ENCODE assay signal across 19 cellular contexts in genomic region chr21:42840411-42841155, GRCh38. TPM values are rescaled to one million over a fixed set of nuclear protein-coding genes. Genes with fewer than 3 reads are reported as not detected.
DNase-seq lines count a peak whose midpoint lies in the region; ATAC-seq and TF ChIP-seq lines count a peak whose summit lies in the region.
"Had no signal": no experiment of that assay in that cellular context is flagged by ENCODE, and none has a peak within 500 bp of the region (broad histone marks: within the 10 kb centered on the region; RNA-seq: fewer than 3 reads in every experiment).

No MANE protein-coding gene starts in this region.

- DNase-seq in H7 (peak; percentile 6), coronary artery (ENCODE audit: low spot score) (peak; percentile 22), osteoblast (ENCODE audit: insufficient read length, low spot score, missing footprints) (peak; percentile 52), NOMO-1 treated with DMSO at 0.1 percent for 48 hours (lab: John Stamatoyannopoulos, UW; ENCODE audit: unreplicated experiment) (no peak), occipital lobe (lab: John Stamatoyannopoulos, UW) (no peak), GM13976 (ENCODE audit: low spot score) (no peak)
- DNase-seq: activated T-cell treated with anti-CD3 and anti-CD28 coated beads, Interleukin-2, amount 50 U/mL, for 72 hours; dermis blood vessel endothelial cell; DMS79; foreskin keratinocyte; kidney glomerular epithelial cell; midbrain; NCI-H1436; NCI-H2171 treated with DMSO at 0.1 percent for 48 hours; substantia nigra had no signal

- H3K4me2 ChIP-seq in BLaER1: peak overlapping the region; percentile 81
- H3K4me2 ChIP-seq in osteoblast (ENCODE audit: insufficient read depth, low read length): no peak overlapping the region

- peaks cover 25% of the 10 kb centered on the region for H3K79me2 ChIP-seq in osteoblast (ENCODE audit: insufficient read depth, low read length)

- H3K27me3 ChIP-seq in BLaER1 (no peaks in the 10 kb centered on the region), H7 (ENCODE audit: control insufficient read depth, insufficient read depth, low read length) (no peaks in the 10 kb centered on the region), osteoblast (ENCODE audit: insufficient read depth, low read length) (no peaks in the 10 kb centered on the region)
- H3K27me3 ChIP-seq: breast epithelium, foreskin keratinocyte had no signal

- peaks cover 75% of the 10 kb centered on the region for H3K4me1 ChIP-seq in BLaER1
- H3K4me1 ChIP-seq in osteoblast (ENCODE audit: insufficient read depth, low read length): no peaks in the 10 kb centered on the region
- H3K4me1 ChIP-seq: breast epithelium, foreskin keratinocyte had no signal

- TF ChIP-seq CTCF in coronary artery (IDR thresholded peaks at IDR 0.05): no peak
- no peak for TF ChIP-seq CTCF in osteoblast (IDR thresholded peaks at IDR 0.05; ENCODE audit: extremely low read depth, low read depth, low read length)
- no peak for TF ChIP-seq CTCF in GM13976 (IDR thresholded peaks at IDR 0.05; ENCODE audit: borderline replicate concordance, control extremely low read depth, extremely low read depth, insufficient read depth, missing control alignments)

- H3K36me3 ChIP-seq in BLaER1: peaks cover 55% of the 10 kb centered on the region
- peaks cover 29% of the 10 kb centered on the region for H3K36me3 ChIP-seq in H7 (replicated peaks; ENCODE audit: control insufficient read depth, insufficient read depth, low read length)
- H3K36me3 ChIP-seq in osteoblast (ENCODE audit: insufficient read depth, low read length): peaks cover 38% of the 10 kb centered on the region
- H3K36me3 ChIP-seq: breast epithelium had no signal

- peaks cover 100% of the 10 kb centered on the region for H4K20me1 ChIP-seq in BLaER1
- H4K20me1 ChIP-seq in osteoblast (ENCODE audit: insufficient read depth, low read length): peaks cover 12% of the 10 kb centered on the region

- H3K27ac ChIP-seq in BLaER1 (no peak overlapping the region), coronary artery (no peak overlapping the region), osteoblast (ENCODE audit: low read depth, low read length) (no peak overlapping the region)
- H3K27ac ChIP-seq: breast epithelium, epithelial cell of prostate, foreskin keratinocyte had no signal

- no peak overlapping the region for H3K4me3 ChIP-seq in BLaER1
- no peak overlapping the region for H3K4me3 ChIP-seq in H7 (ENCODE audit: insufficient read depth, low read depth, low read length)
- H3K4me3 ChIP-seq in coronary artery: no peak overlapping the region
- no peak overlapping the region for H3K4me3 ChIP-seq in osteoblast (ENCODE audit: insufficient read depth, low read length)
- H3K4me3 ChIP-seq: breast epithelium had no signal

- H3K9me3 ChIP-seq in BLaER1 (no peaks in the 10 kb centered on the region), osteoblast (ENCODE audit: low read depth, low read length) (no peaks in the 10 kb centered on the region)
- H3K9me3 ChIP-seq: breast epithelium had no signal

- no peak overlapping the region for H3K9ac ChIP-seq in BLaER1

- ATAC-seq in GM21576 (IDR thresholded peaks at IDR 0.05; ENCODE audit: unreplicated experiment): no peak
- ATAC-seq: foreskin keratinocyte had no signal

- in situ Hi-C loops in GM13976 (cut with MboI; ENCODE audit: low sequenced_read_pairs, unreplicated experiment): no loop called here

- H2AFZ ChIP-seq in osteoblast (ENCODE audit: low read length): no peak overlapping the region

RNA-seq across cellular contexts. Expression of gene WDR4, which starts 38.8 kb away (rescaled TPM):
- 12.9 and 15.3 TPM in 2 replicates for total RNA-seq in H7 (2014; rRNA removed; shearing (Covaris generic))
- total RNA-seq in osteoblast (8.0 and 10.1 TPM in 2 replicates), occipital lobe (15.1 TPM)

RNA-seq across cellular contexts. Expression of gene NDUFV3, which starts 52.5 kb away (rescaled TPM):
- 40.5 and 41.9 TPM in 2 replicates for total RNA-seq in H7 (2014; rRNA removed; shearing (Covaris generic))
- total RNA-seq in osteoblast: 65.1 and 66.2 TPM in 2 replicates
- 26.7 TPM for total RNA-seq in occipital lobe

Comparison
In these comparisons a context has a peak if more than half of its experiments do, and no peak if none do; other contexts are left out.
1. DNase-seq: peak in H7 (single experiment), coronary artery (single experiment) and osteoblast (single experiment); none in NOMO-1 treated with DMSO at 0.1 percent for 48 hours (single experiment), occipital lobe (single experiment) and GM13976 (single experiment).